Comparison of ENCODE assay signal across 10 cellular contexts in the genomic region with DNA sequence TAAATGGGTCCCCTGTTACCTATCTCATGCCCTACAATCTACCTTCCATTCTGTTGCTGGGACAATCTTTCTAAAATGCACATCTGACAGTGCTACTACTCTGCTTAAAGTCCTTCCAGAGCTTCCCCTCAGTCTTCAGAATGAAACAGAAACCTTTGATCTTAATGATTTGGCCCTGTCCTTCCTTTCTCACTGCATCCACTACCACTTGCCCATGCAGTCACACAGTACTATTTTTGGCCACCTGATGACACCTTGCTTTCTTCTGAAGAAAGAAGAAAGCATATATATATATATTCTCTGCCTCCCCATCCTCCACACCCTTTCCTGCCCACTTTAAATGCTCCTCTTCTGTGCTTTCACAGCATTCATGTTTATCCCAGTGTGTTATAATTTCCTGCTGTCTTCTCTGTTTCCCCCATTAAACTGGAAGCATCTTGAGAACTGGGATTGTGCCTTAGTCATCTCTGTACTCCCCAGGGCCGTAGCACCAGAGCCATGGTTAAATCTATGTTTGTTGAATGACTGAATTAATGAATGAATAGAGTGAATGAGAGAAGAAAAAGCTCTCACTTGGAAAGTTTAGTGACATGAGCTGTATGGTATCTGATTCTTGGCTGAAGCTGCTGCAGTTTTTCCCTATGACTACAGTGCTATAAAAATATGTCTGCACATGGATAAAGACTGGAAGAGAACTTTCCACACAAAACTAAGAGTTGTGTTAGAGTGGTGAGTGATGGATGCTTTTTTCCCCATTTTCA. TPM values are rescaled to one million over a fixed set of nuclear protein-coding genes. Genes with fewer than 3 reads are reported as not detected.
A peak's percentile ranks its signal among the peaks of the same experiment; 100 is the strongest.
DNase-seq lines count a peak whose midpoint lies in the region; ATAC-seq, FAIRE-seq and TF ChIP-seq lines count a peak whose summit lies in the region.
"Had no signal": no experiment of that assay in that cellular context is flagged by ENCODE, and none has a peak within 500 bp of the region (broad histone marks: within the 10 kb centered on the region; RNA-seq: fewer than 3 reads in every experiment).

No MANE protein-coding gene starts in this region.

- no peaks in the 10 kb centered on the region for H3K27me3 ChIP-seq in bronchial epithelial cell (ENCODE audit: control insufficient read depth, insufficient read depth, low read length)

- no peak for FAIRE-seq in bronchial epithelial cell (lab: Jason Lieb, UNC)
- FAIRE-seq: endometrium, HTR-8/SVneo had no signal

- H3K36me3 ChIP-seq in bronchial epithelial cell (ENCODE audit: control insufficient read depth, insufficient read depth, low read length): no peaks in the 10 kb centered on the region

- ATAC-seq in GM21381 (IDR thresholded peaks at IDR 0.05; ENCODE audit: unreplicated experiment) (peak; percentile 84), HG03159 (IDR thresholded peaks at IDR 0.05; ENCODE audit: unreplicated experiment) (peak; percentile 68)

- H3K27me3 Mint-ChIP-seq in type B pancreatic cell: peaks cover 4% of the 10 kb centered on the region

- H3K27ac Mint-ChIP-seq in type B pancreatic cell: no peak overlapping the region

- H3K4me3 ChIP-seq in GM12865 (ENCODE audit: low read depth, low read length) (no peak overlapping the region), bronchial epithelial cell (ENCODE audit: low read depth, low read length) (no peak overlapping the region)

- no peaks in the 10 kb centered on the region for H3K9me3 Mint-ChIP-seq in type B pancreatic cell

- TF ChIP-seq CTCF in GM12865 (IDR thresholded peaks at IDR 0.05; ENCODE audit: insufficient read depth, low read depth, low read length, missing control alignments): no peak
- TF ChIP-seq CTCF in bronchial epithelial cell (IDR thresholded peaks at IDR 0.05; ENCODE audit: insufficient read depth, low read length, severe bottlenecking): no peak
- TF ChIP-seq CTCF in type B pancreatic cell (conservative IDR thresholded peaks at IDR 0.05): no peak

- H3K4me1 Mint-ChIP-seq in type B pancreatic cell (ENCODE audit: unreplicated experiment): peaks cover 50% of the 10 kb centered on the region

- no peaks in the 10 kb centered on the region for H3K36me3 Mint-ChIP-seq in type B pancreatic cell

- H3K4me3 Mint-ChIP-seq in type B pancreatic cell: no peak overlapping the region

- DNase-seq in GM12865 (ENCODE audit: low read depth) (peak; percentile 43), bronchial epithelial cell (ENCODE audit: low read depth) (peak; percentile 33), type B pancreatic cell (ENCODE audit: extremely low spot score, unreplicated experiment) (no peak), SIG-M5 treated with dmso at 0.1 percent for 504 hours (lab: John Stamatoyannopoulos, UW; ENCODE audit: unreplicated experiment) (no peak), SK-N-DZ (ENCODE audit: low spot score) (no peak)
- no peak for DNase-seq in activated naive CD4-positive, alpha-beta T cell treated with Interleukin-2 at 50 U/mL for 16 hours

RNA-seq across cellular contexts. Expression of gene RTL9, which starts 56.2 kb away (rescaled TPM):
- total RNA-seq in bronchial epithelial cell: not detected in 2 replicates
- 0.39 and 0.45 TPM in 2 replicates for total RNA-seq in type B pancreatic cell (ENCODE audit: low replicate concordance)
- polyA plus RNA-seq in SK-N-DZ (2014; cell fraction: cytosol; rRNA removed): 0.42 and 0.83 TPM in 2 replicates
- polyA plus RNA-seq in SK-N-DZ (2014; cell fraction: nucleus; rRNA removed): 0.73 and 1.5 TPM in 2 replicates

Comparison
In these comparisons a context has a peak if more than half of its experiments do, and no peak if none do; other contexts are left out.
1. DNase-seq: peak in GM12865 (single experiment) and bronchial epithelial cell (single experiment); none in type B pancreatic cell (single experiment), SIG-M5 treated with dmso at 0.1 percent for 504 hours (single experiment), SK-N-DZ (single experiment) and activated naive CD4-positive, alpha-beta T cell treated with Interleukin-2 at 50 U/mL for 16 hours (single experiment).